11 cellular contexts compared by ENCODE assay signal in genomic region chr2:10404324-10405143, GRCh38. TPM values are rescaled to one million over a fixed set of nuclear protein-coding genes. Genes with fewer than 3 reads are reported as not detected.
A peak's percentile ranks its signal among the peaks of the same experiment; 100 is the strongest.
DNase-seq lines count a peak whose midpoint lies in the region; ATAC-seq, FAIRE-seq and TF ChIP-seq lines count a peak whose summit lies in the region.
"Had no signal": no experiment of that assay in that cellular context is flagged by ENCODE, and none has a peak within 500 bp of the region (broad histone marks: within the 10 kb centered on the region; RNA-seq: fewer than 3 reads in every experiment).

No MANE protein-coding gene starts in this region.

- H3K4ac ChIP-seq in mesenchymal stem cell (ENCODE audit: low read depth in 1 of 2, low read length in 2 of 2), result no peak overlapping the region

- no peaks in the 10 kb centered on the region for H3K27me3 ChIP-seq in dorsolateral prefrontal cortex
- peaks cover 0 to 6% of the 10 kb centered on the region in 2 experiments for H3K27me3 ChIP-seq in mesenchymal stem cell (ENCODE audit: control insufficient read depth in 1 of 2, insufficient read depth in 1 of 2, low read length in 2 of 2)
- no peaks in the 10 kb centered on the region for H3K27me3 ChIP-seq in uterus

- 87% methylated on average over 20 of the region's 20 CpGs for WGBS in mesenchymal stem cell

- H3K18ac ChIP-seq in mesenchymal stem cell (ENCODE audit: low read depth in 1 of 2, low read length in 2 of 2), result no peak overlapping the region

- H3K27ac ChIP-seq in dorsolateral prefrontal cortex (peak overlapping the region in 35 of 59 donors; percentile 2 to 78 (median 49)), mesenchymal stem cell (ENCODE audit: low read length, poor library complexity, severe bottlenecking) (peak overlapping the region; percentile 51), uterus (peak overlapping the region; percentile 78 to 81)
- H3K27ac ChIP-seq: 22Rv1 had no signal

- no peaks in the 10 kb centered on the region for H3K9me3 ChIP-seq in mesenchymal stem cell (ENCODE audit: control insufficient read depth, low read length)
- H3K9me3 ChIP-seq in uterus, result no peaks in the 10 kb centered on the region

- H3K4me1 Mint-ChIP-seq in activated CD8-positive, alpha-beta T cell treated with anti-CD3 and anti-CD28 coated beads for 36 hours (ENCODE audit: low read depth), result peaks cover 86% of the 10 kb centered on the region
- peaks cover 58% of the 10 kb centered on the region for H3K4me1 Mint-ChIP-seq in activated CD8-positive, alpha-beta T cell treated with anti-CD3 and anti-CD28 coated beads, Interleukin-2, amount 10 ng/mL, durations not matched to agents 7 days and 5 days (ENCODE audit: low read depth)
- peaks cover 9% of the 10 kb centered on the region for H3K4me1 Mint-ChIP-seq in WTC11

- no peak overlapping the region for H3K14ac ChIP-seq in mesenchymal stem cell (ENCODE audit: low read length in 2 of 2)

- ATAC-seq in activated CD8-positive, alpha-beta T cell treated with anti-CD3 and anti-CD28 coated beads for 36 hours, result no peak
- ATAC-seq in activated CD8-positive, alpha-beta T cell treated with anti-CD3 and anti-CD28 coated beads, Interleukin-2, amount 10 ng/mL, durations not matched to agents 7 days and 5 days, result no peak
- no peak for ATAC-seq in WTC11
- ATAC-seq: activated naive CD8-positive, alpha-beta T cell treated with anti-CD3 and anti-CD28 coated beads, Interleukin-2, amount 50 U/mL, for 24 hours had no signal

- H3K4me2 ChIP-seq in mesenchymal stem cell (ENCODE audit: low read length, poor library complexity, severe bottlenecking), result peak overlapping the region; percentile 8

- DNase-seq in activated CD8-positive, alpha-beta T cell treated with anti-CD3 and anti-CD28 coated beads for 36 hours, result no peak
- no peak for DNase-seq in activated CD8-positive, alpha-beta T cell treated with anti-CD3 and anti-CD28 coated beads, Interleukin-2, amount 10 ng/mL, durations not matched to agents 7 days and 5 days
- DNase-seq in dorsolateral prefrontal cortex (peak in 1 of 10 donors; percentile 32), mesenchymal stem cell (no peak), uterus (peak in 1 of 2 donors; percentile 43), D721Med (ENCODE audit: insufficient read length, low spot score) (no peak), WTC11 (ENCODE audit: low spot score) (no peak)
- DNase-seq in NK-92 treated with Interleukin-12 subunit alpha and Interleukin-12 subunit beta, amount 100 ng/mL, for 24 hours (lab: John Stamatoyannopoulos, UW), result no peak
- DNase-seq: activated naive CD8-positive, alpha-beta T cell treated with anti-CD3 and anti-CD28 coated beads, Interleukin-2, amount 50 U/mL, for 24 hours; nephron progenitor cell had no signal

- intact Hi-C loops in activated CD8-positive, alpha-beta T cell treated with anti-CD3 and anti-CD28 coated beads for 36 hours (cut with micrococcal nuclease), result no loop called here
- intact Hi-C loops in dorsolateral prefrontal cortex (cut with DNase I), result loop anchor here (1.0 to 5.0 kb wide), 5 partner anchors 32 to 282 kb away; partner anchors contain the start of genes HPCAL1 (in 1 of the 2) and RRM2 (in 1 of the 2)
- intact Hi-C loops in uterus (cut with DNase I; ENCODE audit: low total_unique reads), result loop anchor here (10.0 kb wide), 1 partner anchor 100 kb away; the partner anchor contains the start of gene HPCAL1

- H2AK5ac ChIP-seq in mesenchymal stem cell (ENCODE audit: low read length, severe bottlenecking), result peak overlapping the region; percentile 88

- H2BK5ac ChIP-seq in mesenchymal stem cell (ENCODE audit: low read depth, low read length, poor library complexity, severe bottlenecking), result peak overlapping the region; percentile 57

- H3K23ac ChIP-seq in mesenchymal stem cell (ENCODE audit: low read length in 2 of 2), result no peak overlapping the region

- no peak overlapping the region for H4K91ac ChIP-seq in mesenchymal stem cell (ENCODE audit: low read length)

- peak overlapping the region; percentile 22 for H3K27ac Mint-ChIP-seq in activated CD8-positive, alpha-beta T cell treated with anti-CD3 and anti-CD28 coated beads for 36 hours
- no peak overlapping the region for H3K27ac Mint-ChIP-seq in activated CD8-positive, alpha-beta T cell treated with anti-CD3 and anti-CD28 coated beads, Interleukin-2, amount 10 ng/mL, durations not matched to agents 7 days and 5 days
- no peak overlapping the region for H3K27ac Mint-ChIP-seq in WTC11
- H3K27ac Mint-ChIP-seq: nephron progenitor cell had no signal

- peaks cover 3 to 15% of the 10 kb centered on the region in 2 experiments for H3K36me3 ChIP-seq in mesenchymal stem cell (ENCODE audit: control insufficient read depth in 1 of 2, insufficient read depth in 2 of 2, low read depth in 1 of 2, low read length in 2 of 2)
- no peaks in the 10 kb centered on the region for H3K36me3 ChIP-seq in uterus

- no peak overlapping the region for H2BK12ac ChIP-seq in mesenchymal stem cell (ENCODE audit: low read length in 2 of 2)

- H3K27me3 Mint-ChIP-seq in activated CD8-positive, alpha-beta T cell treated with anti-CD3 and anti-CD28 coated beads for 36 hours, result no peaks in the 10 kb centered on the region
- H3K27me3 Mint-ChIP-seq in activated CD8-positive, alpha-beta T cell treated with anti-CD3 and anti-CD28 coated beads, Interleukin-2, amount 10 ng/mL, durations not matched to agents 7 days and 5 days (ENCODE audit: low read depth), result no peaks in the 10 kb centered on the region
- no peaks in the 10 kb centered on the region for H3K27me3 Mint-ChIP-seq in WTC11 (ENCODE audit: low read depth)

- no peak overlapping the region for H3K4me3 Mint-ChIP-seq in activated CD8-positive, alpha-beta T cell treated with anti-CD3 and anti-CD28 coated beads for 36 hours
- H3K4me3 Mint-ChIP-seq in activated CD8-positive, alpha-beta T cell treated with anti-CD3 and anti-CD28 coated beads, Interleukin-2, amount 10 ng/mL, durations not matched to agents 7 days and 5 days, result no peak overlapping the region
- no peak overlapping the region for H3K4me3 Mint-ChIP-seq in WTC11
- H3K4me3 Mint-ChIP-seq: activated naive CD8-positive, alpha-beta T cell treated with anti-CD3 and anti-CD28 coated beads, Interleukin-2, amount 50 U/mL, for 24 hours; nephron progenitor cell had no signal

- FAIRE-seq in D721Med (lab: Jason Lieb, UNC), result no peak

- CTCF ChIA-PET in activated CD8-positive, alpha-beta T cell treated with anti-CD3 and anti-CD28 coated beads for 36 hours (lab: Charles Lee), result interaction anchor here (0.9 to 2.0 kb wide), 2 partner anchors 30 to 280 kb away, joined by 3 to 5 read pairs; no protein-coding TSS in a partner anchor
- CTCF ChIA-PET in activated CD8-positive, alpha-beta T cell treated with anti-CD3 and anti-CD28 coated beads, Interleukin-2, amount 10 ng/mL, durations not matched to agents 7 days and 5 days (lab: Charles Lee), result interaction anchor here (1.3 kb wide), 1 partner anchor 31 kb away, joined by 5 read pairs; no protein-coding TSS in a partner anchor
- CTCF ChIA-PET in WTC11 (lab: Charles Lee), result interaction anchor here (0.6 to 2.1 kb wide), 6 partner anchors 14 to 262 kb away, joined by 3 to 6 read pairs (median 4); no protein-coding TSS in a partner anchor

- no peak overlapping the region for H4K8ac ChIP-seq in mesenchymal stem cell (ENCODE audit: low read length)

- peaks cover 8% of the 10 kb centered on the region for H3K79me1 ChIP-seq in mesenchymal stem cell (replicated peaks; ENCODE audit: low read length, poor library complexity, severe bottlenecking)

- no peak overlapping the region for H2BK120ac ChIP-seq in mesenchymal stem cell (ENCODE audit: low read depth, low read length)

- no peak overlapping the region for H2AFZ ChIP-seq in mesenchymal stem cell (ENCODE audit: low read depth, low read length)

- H3K9ac ChIP-seq in mesenchymal stem cell (ENCODE audit: low read length), result no peak overlapping the region

- H3K9me3 Mint-ChIP-seq in activated CD8-positive, alpha-beta T cell treated with anti-CD3 and anti-CD28 coated beads for 36 hours, result no peaks in the 10 kb centered on the region
- H3K9me3 Mint-ChIP-seq in activated CD8-positive, alpha-beta T cell treated with anti-CD3 and anti-CD28 coated beads, Interleukin-2, amount 10 ng/mL, durations not matched to agents 7 days and 5 days (ENCODE audit: insufficient read depth), result no peaks in the 10 kb centered on the region
- H3K9me3 Mint-ChIP-seq in WTC11, result no peaks in the 10 kb centered on the region
- H3K9me3 Mint-ChIP-seq: activated naive CD8-positive, alpha-beta T cell treated with anti-CD3 and anti-CD28 coated beads, Interleukin-2, amount 50 U/mL, for 24 hours; nephron progenitor cell had no signal

- TF ChIP-seq CTCF in activated CD8-positive, alpha-beta T cell treated with anti-CD3 and anti-CD28 coated beads for 36 hours (IDR thresholded peaks at IDR 0.05), result no peak
- no peak for TF ChIP-seq CTCF in dorsolateral prefrontal cortex (IDR thresholded peaks at IDR 0.05 in 54 of 56, conservative IDR thresholded peaks at IDR 0.05 in 2 of 56; ENCODE audit: low read depth in 1 of 56, partially characterized antibody in 56 of 56)
- TF ChIP-seq CTCF in uterus (IDR thresholded peaks at IDR 0.05), result no peak
- no peak for TF ChIP-seq CTCF in D721Med (IDR thresholded peaks at IDR 0.05; ENCODE audit: insufficient read depth, missing control alignments)
- TF ChIP-seq CTCF in WTC11 (IDR thresholded peaks at IDR 0.05), result no peak

- H3K4me1 ChIP-seq in mesenchymal stem cell (ENCODE audit: control insufficient read depth, insufficient read depth, low read depth, low read length) (peaks cover 50% of the 10 kb centered on the region), uterus (peaks cover 0 to 37% of the 10 kb centered on the region in 2 donors)

- TF ChIP-seq POLR2A in uterus (IDR thresholded peaks at IDR 0.05), result no peak

- peaks cover 57% of the 10 kb centered on the region for H3K36me3 Mint-ChIP-seq in activated CD8-positive, alpha-beta T cell treated with anti-CD3 and anti-CD28 coated beads for 36 hours (ENCODE audit: low read depth)
- peaks cover 28% of the 10 kb centered on the region for H3K36me3 Mint-ChIP-seq in activated CD8-positive, alpha-beta T cell treated with anti-CD3 and anti-CD28 coated beads, Interleukin-2, amount 10 ng/mL, durations not matched to agents 7 days and 5 days (ENCODE audit: low read depth)
- H3K36me3 Mint-ChIP-seq in WTC11, result peaks cover 3% of the 10 kb centered on the region; the same call in 1 of the 2 replicates

- POLR2A ChIA-PET in activated CD8-positive, alpha-beta T cell treated with anti-CD3 and anti-CD28 coated beads for 36 hours (lab: Charles Lee), result interaction anchor here (0.9 to 1.2 kb wide), 3 partner anchors 41 to 109 kb away, joined by 3 to 4 read pairs (median 3); no protein-coding TSS in a partner anchor
- POLR2A ChIA-PET in activated CD8-positive, alpha-beta T cell treated with anti-CD3 and anti-CD28 coated beads, Interleukin-2, amount 10 ng/mL, durations not matched to agents 7 days and 5 days (lab: Charles Lee), result no interaction called here
- POLR2A ChIA-PET in WTC11 (lab: Charles Lee), result no interaction called here

- H2BK15ac ChIP-seq in mesenchymal stem cell (ENCODE audit: low read depth, poor library complexity, severe bottlenecking), result no peak overlapping the region

- H3K4me3 ChIP-seq in dorsolateral prefrontal cortex (peak overlapping the region in 9 of 59 donors; percentile 1 to 42 (median 12)), mesenchymal stem cell (ENCODE audit: insufficient read depth in 1 of 2, low read depth in 1 of 2, low read length in 2 of 2) (no peak overlapping the region), uterus (no peak overlapping the region)

RNA-seq across cellular contexts. Expression of gene ODC1, which starts 43.6 kb away (rescaled TPM):
- total RNA-seq in activated CD8-positive, alpha-beta T cell treated with anti-CD3 and anti-CD28 coated beads for 36 hours, result 100 to 1,000 TPM; 180 to 181 TPM
- total RNA-seq in activated CD8-positive, alpha-beta T cell treated with anti-CD3 and anti-CD28 coated beads, Interleukin-2, amount 10 ng/mL, durations not matched to agents 7 days and 5 days, result 10 to 100 TPM; 54.4 to 54.6 TPM
- total RNA-seq in dorsolateral prefrontal cortex (10 to 100 TPM; 11.1 to 44.4 (median 22.4) TPM), uterus (100 to 1,000 TPM in 1 of 4 donors, 10 to 100 TPM in 3; 39.5 to 140 (median 57.6) TPM), WTC11 (2021) (42.3 to 46.6 TPM (median 42.8 TPM) in 3 replicates)
- polyA plus RNA-seq in mesenchymal stem cell (2013, experiment 1 of 2), result 32.1 TPM
- 33.0 TPM for polyA plus RNA-seq in mesenchymal stem cell (2013, experiment 2 of 2)
